33 cellular contexts compared by ENCODE assay signal in the genomic region with DNA sequence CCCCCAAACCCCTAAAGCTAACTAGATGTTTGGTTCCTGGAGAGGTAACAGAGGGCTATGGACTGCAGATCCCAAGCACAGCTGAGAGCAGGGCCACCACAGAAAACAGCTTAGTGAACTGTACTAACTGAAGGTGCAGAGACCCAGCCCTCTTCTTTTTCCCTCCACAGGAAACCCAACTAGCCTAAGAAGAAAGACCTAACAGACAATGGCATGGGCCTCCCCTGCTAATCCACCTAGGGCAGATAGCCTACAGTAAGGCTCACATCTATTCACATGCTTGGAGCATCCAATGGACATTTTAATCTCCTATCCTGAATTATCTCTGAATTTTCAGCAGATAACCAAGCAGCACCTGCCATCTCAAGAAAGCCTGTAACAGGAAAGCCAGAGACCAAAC.
"Had no signal": no experiment of that assay in that cellular context is flagged by ENCODE, and none has a peak within 500 bp of the region (broad histone marks: within the 10 kb centered on the region; RNA-seq: fewer than 3 reads in every experiment).

No MANE protein-coding gene starts in this region.

- H3K9me3 Mint-ChIP-seq: activated CD8-positive, alpha-beta T cell treated with anti-CD3 and anti-CD28 coated beads for 36 hours; effector memory CD8-positive, alpha-beta T cell; immature natural killer cell; stimulated activated memory B cell treated with anti-CD40 and anti-IgM and Interleukin-4, amounts not matched to agents 10 μg/mL and 1 μg/mL and 100 μg/mL, for 72 hours; stimulated activated naive CD8-positive, alpha-beta T cell treated with anti-CD3 and anti-CD28 coated beads, Interleukin-15, amount 100 ng/mL, for 72 hours had no signal

- ATAC-seq: activated CD8-positive, alpha-beta T cell treated with anti-CD3 and anti-CD28 coated beads for 36 hours; effector memory CD8-positive, alpha-beta T cell; esophagus mucosa; left colon; stimulated activated memory B cell treated with anti-CD40 and anti-IgM and Interleukin-4, amounts not matched to agents 10 μg/mL and 1 μg/mL and 100 μg/mL, for 72 hours; stimulated activated naive CD8-positive, alpha-beta T cell treated with anti-CD3 and anti-CD28 coated beads, Interleukin-15, amount 100 ng/mL, for 72 hours had no signal

- H3K4me1 ChIP-seq: right atrium auricular region, vagina had no signal

- FAIRE-seq: astrocyte, kidney had no signal

- H3K27ac Mint-ChIP-seq: activated CD8-positive, alpha-beta T cell treated with anti-CD3 and anti-CD28 coated beads for 36 hours; activated naive CD8-positive, alpha-beta T cell; effector memory CD8-positive, alpha-beta T cell; immature natural killer cell; mesothelial cell of epicardium; naive B cell; stimulated activated memory B cell treated with anti-CD40 and anti-IgM and Interleukin-4, amounts not matched to agents 10 μg/mL and 1 μg/mL and 100 μg/mL, for 72 hours; type B pancreatic cell had no signal

- H3K27ac ChIP-seq: brain microvascular endothelial cell, right atrium auricular region, vagina had no signal

- H3K4me3 Mint-ChIP-seq: activated CD8-positive, alpha-beta T cell treated with anti-CD3 and anti-CD28 coated beads for 36 hours; activated naive CD8-positive, alpha-beta T cell; effector memory CD8-positive, alpha-beta T cell; immature natural killer cell; mesothelial cell of epicardium; naive B cell; stimulated activated memory B cell treated with anti-CD40 and anti-IgM and Interleukin-4, amounts not matched to agents 10 μg/mL and 1 μg/mL and 100 μg/mL, for 72 hours; stimulated activated naive CD8-positive, alpha-beta T cell treated with anti-CD3 and anti-CD28 coated beads, Interleukin-15, amount 100 ng/mL, for 72 hours; type B pancreatic cell had no signal

- DNase-seq: activated CD4-positive, alpha-beta T cell treated with anti-CD3 and anti-CD28 coated beads for 1 hour; activated CD4-positive, alpha-beta T cell treated with anti-CD3 and anti-CD28 coated beads, Interleukin-2, amount 50 U/mL, for 1 hour; activated CD8-positive, alpha-beta T cell treated with anti-CD3 and anti-CD28 coated beads for 36 hours; activated effector memory CD4-positive, alpha-beta T cell treated with Interleukin-2 at 50 U/mL for 16 hours; activated naive CD4-positive, alpha-beta T cell treated with Interleukin-2 at 50 U/mL for 16 hours; amniotic stem cell; brain microvascular endothelial cell; cortex of kidney; effector memory CD8-positive, alpha-beta T cell; foreskin fibroblast; head of caudate nucleus; hippocampal formation; immature natural killer cell; kidney; left colon; mammary epithelial cell; naive B cell; occipital lobe; stimulated activated CD4-positive, alpha-beta T cell treated with anti-CD3 and anti-CD28 coated beads, Interleukin-1b, Interleukin-23, amount 100 ng/mL, for 48 hours; stimulated activated CD4-positive, alpha-beta T cell treated with anti-CD3 and anti-CD28 coated beads, Interleukin-4, amount 100 ng/mL, for 4 hours; stimulated activated CD8-positive, alpha-beta memory T cell treated with anti-CD3 and anti-CD28 coated beads, Interleukin-4, amount 100 ng/mL, for 48 hours; stimulated activated naive CD8-positive, alpha-beta T cell treated with anti-CD3 and anti-CD28 coated beads, Interleukin-15, amount 100 ng/mL, for 72 hours; substantia nigra; T-helper 2 cell had no signal

- H3K4me1 Mint-ChIP-seq: immature natural killer cell, mesothelial cell of epicardium had no signal

- H3K27me3 Mint-ChIP-seq: activated CD8-positive, alpha-beta T cell treated with anti-CD3 and anti-CD28 coated beads for 36 hours; activated naive CD8-positive, alpha-beta T cell; effector memory CD8-positive, alpha-beta T cell; naive B cell; stimulated activated memory B cell treated with anti-CD40 and anti-IgM and Interleukin-4, amounts not matched to agents 10 μg/mL and 1 μg/mL and 100 μg/mL, for 72 hours; stimulated activated naive CD8-positive, alpha-beta T cell treated with anti-CD3 and anti-CD28 coated beads, Interleukin-15, amount 100 ng/mL, for 72 hours; type B pancreatic cell had no signal

- H3K4me3 ChIP-seq: right atrium auricular region, smooth muscle cell, vagina had no signal

- H3K9me3 ChIP-seq: right atrium auricular region, vagina had no signal

- H3K27me3 ChIP-seq: brain microvascular endothelial cell, right atrium auricular region, vagina had no signal
